ENCODE assay signal across 26 cellular contexts in genomic region chr12:54409267-54409666, GRCh38. TPM values are rescaled to one million over a fixed set of nuclear protein-coding genes. Genes with fewer than 3 reads are reported as not detected.
A peak's percentile ranks its signal among the peaks of the same experiment; 100 is the strongest.
DNase-seq lines count a peak whose midpoint lies in the region; ATAC-seq and TF ChIP-seq lines count a peak whose summit lies in the region.
"Had no signal": no experiment of that assay in that cellular context is flagged by ENCODE, and none has a peak within 500 bp of the region (broad histone marks: within the 10 kb centered on the region; RNA-seq: fewer than 3 reads in every experiment).

No MANE protein-coding gene starts in this region.

- intact Hi-C loops in right cardiac atrium (cut with DNase I) = no loop called here
- intact Hi-C loops in heart right ventricle (cut with DNase I) = no loop called here
- intact Hi-C loops in ascending aorta (cut with DNase I) = no loop called here
- intact Hi-C loops in naive thymus-derived CD4-positive, alpha-beta T cell (cut with micrococcal nuclease) = no loop called here

- no peak overlapping the region for H3K27ac ChIP-seq in right cardiac atrium (ENCODE audit: low read length)
- H3K27ac ChIP-seq in heart right ventricle = peak overlapping the region in 1 of 10 donors; percentile 58
- peak overlapping the region; percentile 11 to 97 for H3K27ac ChIP-seq in ascending aorta
- peak overlapping the region; percentile 31 for H3K27ac ChIP-seq in naive thymus-derived CD4-positive, alpha-beta T cell (ENCODE audit: low read depth, low read length)
- no peak overlapping the region for H3K27ac ChIP-seq in caudate nucleus (ENCODE audit: low read depth, low read length)
- H3K27ac ChIP-seq: BLaER1, psoas muscle, SJCRH30, upper lobe of right lung had no signal

- DNase-seq in right cardiac atrium (peak in 2 of 3 donors; percentile 45 to 47), heart right ventricle (no peak), ascending aorta (ENCODE audit: low spot score in 2 of 2) (no peak), hypothalamus (lab: John Stamatoyannopoulos, UW) (no peak), activated gamma-delta T cell (lab: John Stamatoyannopoulos, UW) (no peak), caudate nucleus (lab: John Stamatoyannopoulos, UW) (no peak)
- no peak for DNase-seq in naive thymus-derived CD4-positive, alpha-beta T cell
- DNase-seq: ACHN; activated CD4-positive, CD25-positive, alpha-beta regulatory T cell treated with anti-CD3 and anti-CD28 coated beads, Interleukin-2, amount 50 U/mL, for 72 hours; activated naive CD4-positive, alpha-beta T cell treated with Interleukin-2 at 50 U/mL for 16 hours; activated T-cell treated with anti-CD3 and anti-CD28 coated beads, Interleukin-2, amount 50 U/mL, for 1 hour; dermis blood vessel endothelial cell; glutamatergic neuron; mammary epithelial cell; NCI-H1092; NCI-H2029 treated with DMSO at 0.1 percent for 48 hours; NK-92 treated with Interleukin-12 subunit alpha and Interleukin-12 subunit beta, amount 100 ng/mL, for 24 hours; SJCRH30; stimulated activated CD8-positive, alpha-beta memory T cell treated with anti-CD3 and anti-CD28 coated beads, Interleukin-4, amount 100 ng/mL, for 48 hours; upper lobe of right lung had no signal

- H3K36me3 ChIP-seq in heart right ventricle (peaks cover 0 to 80% (median 39%) of the 10 kb centered on the region in 9 donors), ascending aorta (peaks cover 98 to 100% of the 10 kb centered on the region in 2 donors)
- peaks cover 24 to 53% (median 30%) of the 10 kb centered on the region in 3 experiments for H3K36me3 ChIP-seq in naive thymus-derived CD4-positive, alpha-beta T cell (ENCODE audit: control insufficient read depth in 2 of 3, insufficient read depth in 3 of 3, low read length in 3 of 3)

- peaks cover 34 to 96% (median 66%) of the 10 kb centered on the region in 7 donors for H3K4me1 Mint-ChIP-seq in naive thymus-derived CD4-positive, alpha-beta T cell

- ATAC-seq in right cardiac atrium (no peak), heart right ventricle (no peak), GM21529 (IDR thresholded peaks at IDR 0.05; ENCODE audit: unreplicated experiment) (no peak)
- no peak for ATAC-seq in naive thymus-derived CD4-positive, alpha-beta T cell
- ATAC-seq: HCT116, psoas muscle, upper lobe of right lung had no signal

- TF ChIP-seq CTCF in heart right ventricle (IDR thresholded peaks at IDR 0.05) (no peak), ascending aorta (IDR thresholded peaks at IDR 0.05) (no peak)

- peak overlapping the region in 8 of 9 donors; percentile 72 to 99 (median 94) for H3K27ac Mint-ChIP-seq in naive thymus-derived CD4-positive, alpha-beta T cell

- H3K4me3 ChIP-seq in right cardiac atrium (ENCODE audit: low read length) = no peak overlapping the region
- no peak overlapping the region for H3K4me3 ChIP-seq in heart right ventricle
- peak overlapping the region in 1 of 2 donors; percentile 14 for H3K4me3 ChIP-seq in ascending aorta
- H3K4me3 ChIP-seq in naive thymus-derived CD4-positive, alpha-beta T cell (ENCODE audit: low read length) = no peak overlapping the region
- H3K4me3 ChIP-seq: BLaER1, psoas muscle, SJCRH30, upper lobe of right lung had no signal

- H3K27me3 Mint-ChIP-seq in naive thymus-derived CD4-positive, alpha-beta T cell = no peaks in the 10 kb centered on the region

- CTCF ChIA-PET in naive thymus-derived CD4-positive, alpha-beta T cell (lab: Charles Lee) = interaction anchor here (0.7 to 1.9 kb wide), 3 partner anchors 9 to 149 kb away, joined by 3 to 16 read pairs (median 7); no protein-coding TSS in a partner anchor

- peaks cover 34% of the 10 kb centered on the region for H3K4me1 ChIP-seq in right cardiac atrium (ENCODE audit: control insufficient read depth, insufficient read depth, low read length)
- H3K4me1 ChIP-seq in heart right ventricle = peaks cover 31 to 82% (median 61%) of the 10 kb centered on the region in 9 donors
- H3K4me1 ChIP-seq in ascending aorta = peaks cover 24 to 50% of the 10 kb centered on the region in 2 donors
- H3K4me1 ChIP-seq in naive thymus-derived CD4-positive, alpha-beta T cell (ENCODE audit: control insufficient read depth in 2 of 2, insufficient read depth in 2 of 2, low read length in 2 of 2) = peaks cover 42 to 56% of the 10 kb centered on the region in 2 donors

- peaks cover 9 to 47% (median 36%) of the 10 kb centered on the region in 5 donors for H3K36me3 Mint-ChIP-seq in naive thymus-derived CD4-positive, alpha-beta T cell

- POLR2A ChIA-PET in naive thymus-derived CD4-positive, alpha-beta T cell (lab: Charles Lee) = no interaction called here

- no peaks in the 10 kb centered on the region for H3K27me3 ChIP-seq in right cardiac atrium (ENCODE audit: control insufficient read depth, insufficient read depth)
- H3K27me3 ChIP-seq in heart right ventricle = no peaks in the 10 kb centered on the region
- H3K27me3 ChIP-seq in ascending aorta = no peaks in the 10 kb centered on the region
- H3K27me3 ChIP-seq in naive thymus-derived CD4-positive, alpha-beta T cell (ENCODE audit: control insufficient read depth in 2 of 2, insufficient read depth in 2 of 2, low read length in 2 of 2) = no peaks in the 10 kb centered on the region
- H3K27me3 ChIP-seq: BLaER1, SJCRH30, upper lobe of right lung had no signal

- H3K9me3 ChIP-seq in right cardiac atrium (ENCODE audit: control insufficient read depth, low read length) (no peaks in the 10 kb centered on the region), heart right ventricle (no peaks in the 10 kb centered on the region), ascending aorta (no peaks in the 10 kb centered on the region)
- H3K9me3 ChIP-seq in naive thymus-derived CD4-positive, alpha-beta T cell (ENCODE audit: control insufficient read depth in 2 of 3, low read length in 3 of 3) = no peaks in the 10 kb centered on the region
- H3K9me3 ChIP-seq: BLaER1, psoas muscle, SJCRH30, upper lobe of right lung had no signal

- H3K4me3 Mint-ChIP-seq in naive thymus-derived CD4-positive, alpha-beta T cell = no peak overlapping the region

- WGBS in right cardiac atrium = 90% methylated on average over 8 of the region's 8 CpGs
- WGBS in heart right ventricle, 2 donors = 91 to 92% methylated on average over 8 of the region's 8 CpGs

- peaks cover 0 to 2% (median 0%) of the 10 kb centered on the region in 11 donors for H3K9me3 Mint-ChIP-seq in naive thymus-derived CD4-positive, alpha-beta T cell

RNA-seq across cellular contexts. Expression of gene ITGA5, which starts 9.8 kb away (rescaled TPM):
- total RNA-seq in right cardiac atrium (100 to 1,000 TPM in 1 of 4 donors, 10 to 100 TPM in 3; 57.0 to 141 (median 60.2) TPM), heart right ventricle (10 to 100 TPM; 35.7 to 86.1 (median 48.8) TPM), ascending aorta (973 TPM)
- polyA plus RNA-seq in right cardiac atrium (49.3 TPM), heart right ventricle (100 to 1,000 TPM in 1 of 2 donors, 10 to 100 TPM in 1; 31.9 to 154 TPM)
- 100 to 1,000 TPM in 4 of 5 experiments, 10 to 100 TPM in 1; 73.9 to 169 (median 145) TPM for total RNA-seq in naive thymus-derived CD4-positive, alpha-beta T cell
- polyA plus RNA-seq in naive thymus-derived CD4-positive, alpha-beta T cell = 10 to 100 TPM; 26.5 to 82.4 TPM

RNA-seq across cellular contexts. Expression of gene ZNF385A, which starts 24.7 kb away (rescaled TPM):
- total RNA-seq in right cardiac atrium (10 to 100 TPM in 1 of 4 donors, 1 to 10 TPM in 3; 6.5 to 17.0 (median 8.9) TPM), heart right ventricle (10 to 100 TPM in 2 of 10 donors, 1 to 10 TPM in 8; 3.8 to 19.1 (median 4.8) TPM), ascending aorta (53.2 TPM)
- polyA plus RNA-seq in right cardiac atrium (6.0 TPM), heart right ventricle (10 to 100 TPM in 1 of 2 donors, 1 to 10 TPM in 1; 8.1 to 10.5 TPM)
- 10 to 100 TPM in 1 of 5 experiments, 1 to 10 TPM in 4; 1.3 to 69.9 (median 1.4) TPM for total RNA-seq in naive thymus-derived CD4-positive, alpha-beta T cell
- polyA plus RNA-seq in naive thymus-derived CD4-positive, alpha-beta T cell = under 1 TPM; 0.39 to 0.78 TPM

RNA-seq across cellular contexts. Expression of gene GPR84, which starts 45.0 kb away (rescaled TPM):
- total RNA-seq in right cardiac atrium (under 1 TPM; 0.39 to 0.71 (median 0.46) TPM), heart right ventricle (1 to 10 TPM in 1 of 10 donors, under 1 TPM in 3, not detected in 6; 0.15 to 2.9 (median 0.25) TPM), ascending aorta (not detected)
- polyA plus RNA-seq in right cardiac atrium (0.20 TPM), heart right ventricle (under 1 TPM in 1 of 2 donors, not detected in 1; 0.45 TPM)
- 10 to 100 TPM in 1 of 5 experiments, 1 to 10 TPM in 2, not detected in 2; 1.2 to 13.1 (median 3.9) TPM for total RNA-seq in naive thymus-derived CD4-positive, alpha-beta T cell
- not detected for polyA plus RNA-seq in naive thymus-derived CD4-positive, alpha-beta T cell
- total RNA-seq: NCI-H460, SJCRH30, skeletal muscle tissue had no signal

Comparison
In these comparisons a context has a peak if more than half of its experiments do, and no peak if none do; other contexts are left out.
1. DNase-seq: peak in right cardiac atrium (2 of 3); none in heart right ventricle (0 of 2), ascending aorta (0 of 2), naive thymus-derived CD4-positive, alpha-beta T cell (0 of 9), hypothalamus (0 of 51), activated gamma-delta T cell (single experiment) and caudate nucleus (0 of 61).
2. H3K27ac ChIP-seq: peak in ascending aorta (2 of 2) and naive thymus-derived CD4-positive, alpha-beta T cell (single experiment); none in right cardiac atrium (single experiment) and caudate nucleus (single experiment).